In the genomic region with DNA sequence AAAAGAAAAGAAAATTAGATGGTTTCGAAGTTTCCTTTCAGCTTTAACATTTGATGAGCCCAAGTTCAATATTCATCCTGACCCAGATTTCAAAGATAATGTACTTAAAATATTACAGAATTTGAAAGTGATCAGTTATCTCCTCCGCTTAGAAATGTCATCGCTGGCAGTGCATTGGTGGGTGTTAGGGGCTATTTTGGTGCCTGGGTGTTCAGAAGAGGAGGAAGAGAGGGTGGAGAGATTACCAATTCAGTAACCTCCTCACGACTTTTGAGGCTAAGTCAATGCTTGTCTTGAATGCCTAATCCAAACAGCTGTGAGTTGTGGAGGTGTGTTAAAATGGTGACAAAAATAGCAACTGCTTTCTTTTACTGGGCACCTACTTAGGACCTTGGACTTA, we compare ENCODE assay signal across 17 cellular contexts.
"Had no signal": no experiment of that assay in that cellular context is flagged by ENCODE, and none has a peak within 500 bp of the region (broad histone marks: within the 10 kb centered on the region; RNA-seq: fewer than 3 reads in every experiment).

No MANE protein-coding gene starts in this region.

- H3K27ac Mint-ChIP-seq: endodermal cell, natural killer cell, type B pancreatic cell had no signal

- DNase-seq: activated CD4-positive, CD25-positive, alpha-beta regulatory T cell treated with anti-CD3 and anti-CD28 coated beads, Interleukin-2, amount 50 U/mL, for 72 hours; activated naive CD4-positive, alpha-beta T cell; body of pancreas; cortex of kidney; endodermal cell; esophagus squamous epithelium; gastrocnemius medialis; heart left ventricle; islet precursor cell; left cardiac atrium; midbrain; natural killer cell; psoas muscle; right cardiac atrium; stimulated activated CD4-positive, alpha-beta T cell treated with anti-CD3 and anti-CD28 coated beads, Interleukin-4, amount 100 ng/mL, for 24 hours; SW 1271 had no signal

- H3K4me3 Mint-ChIP-seq: endodermal cell, natural killer cell, type B pancreatic cell had no signal

- H3K9me3 Mint-ChIP-seq: endodermal cell, natural killer cell, type B pancreatic cell had no signal

- H3K4me1 Mint-ChIP-seq: endodermal cell, natural killer cell had no signal

- H3K36me3 Mint-ChIP-seq: natural killer cell, type B pancreatic cell had no signal

- ATAC-seq: body of pancreas, gastrocnemius medialis, heart left ventricle, left cardiac atrium, natural killer cell, psoas muscle, right cardiac atrium had no signal
